In genomic region chr14:24866067-24866466, GRCh38 we compare ENCODE assay signal across 27 cellular contexts.
"Had no signal": no experiment of that assay in that cellular context is flagged by ENCODE, and none has a peak within 500 bp of the region (broad histone marks: within the 10 kb centered on the region; RNA-seq: fewer than 3 reads in every experiment).

No MANE protein-coding gene starts in this region.

- H3K4me3 ChIP-seq: stomach, suprapubic skin, testis, thoracic aorta, thyroid gland, tibial artery, tibial nerve, transverse colon, upper lobe of left lung, upper lobe of right lung, uterus, vagina had no signal

- ATAC-seq: stimulated activated effector memory CD8-positive, alpha-beta T cell treated with anti-CD3 and anti-CD28 coated beads, Interleukin-12 subunit alpha, Interleukin-12 subunit beta, amount 100 ng/mL, for 72 hours; stimulated activated memory B cell treated with anti-CD40 and anti-IgM and Interleukin-4, amounts not matched to agents 10 μg/mL and 1 μg/mL and 100 μg/mL, for 72 hours; stimulated activated naive B cell treated with anti-CD40 and anti-IgM and Interleukin-4, amounts not matched to agents 10 μg/mL and 1 μg/mL and 100 μg/mL, for 72 hours; stimulated activated naive CD8-positive, alpha-beta T cell treated with anti-CD3 and anti-CD28 coated beads, Interleukin-15, amount 100 ng/mL, for 72 hours; stimulated activated naive CD8-positive, alpha-beta T cell treated with anti-CD3 and anti-CD28 coated beads, Interleukin-15, Interleukin-2, amounts not matched to agents 100 U/mL and 50 U/mL, for 24 hours; upper lobe of right lung had no signal

- H3K27ac ChIP-seq: stomach, suprapubic skin, testis, thoracic aorta, thyroid gland, tibial artery, tibial nerve, transverse colon, upper lobe of left lung, upper lobe of right lung, uterus, vagina had no signal

- H3K36me3 ChIP-seq: stomach, suprapubic skin, thoracic aorta, thyroid gland, tibial artery, tibial nerve, transverse colon, upper lobe of left lung, upper lobe of right lung, uterus, vagina had no signal

- H3K9me3 ChIP-seq: stomach, suprapubic skin, testis, thoracic aorta, thyroid gland, tibial artery, tibial nerve, transverse colon, upper lobe of left lung, upper lobe of right lung, uterus, vagina had no signal

- H3K4me1 ChIP-seq: testis, tibial artery, uterus, vagina had no signal

- DNase-seq: stimulated activated CD4-positive, alpha-beta T cell treated with anti-CD3 and anti-CD28 coated beads, Interleukin-2, amount 100 ng/mL, for 48 hours; stimulated activated CD4-positive, alpha-beta T cell treated with anti-CD3 and anti-CD28 coated beads, Interleukin-4, amount 100 ng/mL, for 1 hour; stimulated activated CD4-positive, alpha-beta T cell treated with anti-CD3 and anti-CD28 coated beads, Interleukin-4, amount 100 ng/mL, for 24 hours; stimulated activated CD4-positive, alpha-beta T cell treated with anti-CD3 and anti-CD28 coated beads, Interleukin-4, amount 100 ng/mL, for 4 hours; stimulated activated CD8-positive, alpha-beta memory T cell treated with anti-CD3 and anti-CD28 coated beads, Interleukin-4, amount 100 ng/mL, for 48 hours; stimulated activated naive B cell treated with anti-CD40 and anti-IgM and Interleukin-4, amounts not matched to agents 10 μg/mL and 1 μg/mL and 100 μg/mL, for 72 hours; stimulated activated naive CD4-positive, alpha-beta T cell; stimulated activated naive CD4-positive, alpha-beta T cell treated with Interleukin-2 at 50 U/mL for 16 hours; stimulated activated naive CD8-positive, alpha-beta T cell treated with anti-CD3 and anti-CD28 coated beads, Interleukin-15, amount 100 ng/mL, for 72 hours; stimulated activated naive CD8-positive, alpha-beta T cell treated with anti-CD3 and anti-CD28 coated beads, Interleukin-15, Interleukin-2, amounts not matched to agents 100 U/mL and 50 U/mL, for 24 hours; stomach; substantia nigra; testis; thyroid gland; tibial artery; transverse colon; trophoblast cell; upper lobe of left lung; upper lobe of right lung; uterus had no signal

- H3K27me3 ChIP-seq: stomach, suprapubic skin, testis, thyroid gland, tibial artery, tibial nerve, transverse colon, upper lobe of left lung, upper lobe of right lung, uterus, vagina had no signal

- FAIRE-seq: urothelium cell line had no signal
